Comparison of ENCODE assay signal across 17 cellular contexts in the genomic region with DNA sequence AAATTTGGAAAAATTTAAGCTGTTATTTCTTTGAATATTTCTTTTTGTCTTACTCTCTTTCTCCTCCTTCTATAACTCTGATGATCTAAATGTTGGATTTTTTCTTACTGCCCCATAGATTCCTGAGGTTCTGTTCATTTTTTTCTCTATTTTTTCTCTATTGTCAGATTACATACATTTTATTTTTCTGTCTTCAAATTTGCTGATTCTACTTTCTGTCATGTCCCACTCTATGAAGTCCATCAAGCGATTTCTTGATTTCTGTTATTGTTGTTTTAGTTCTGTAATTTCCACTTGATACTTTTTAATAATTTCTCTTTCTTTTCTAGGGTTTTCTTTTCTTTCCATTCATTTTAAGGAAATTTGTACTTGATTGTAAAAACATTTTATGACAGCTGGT.
"Had no signal": no experiment of that assay in that cellular context is flagged by ENCODE, and none has a peak within 500 bp of the region (broad histone marks: within the 10 kb centered on the region; RNA-seq: fewer than 3 reads in every experiment).

No MANE protein-coding gene starts in this region.

- H3K4me3 ChIP-seq: coronary artery, dorsolateral prefrontal cortex, esophagus muscularis mucosa, gastroesophageal sphincter, heart left ventricle, hepatocyte, left lung, lung had no signal

- H3K27ac ChIP-seq: coronary artery, foreskin keratinocyte, heart left ventricle, hepatocyte, left lung had no signal

- H3K4me1 ChIP-seq: heart left ventricle, left lung had no signal

- H3K4me2 ChIP-seq: hepatocyte had no signal

- H3K9me3 ChIP-seq: esophagus muscularis mucosa, gastroesophageal sphincter, heart left ventricle, left lung had no signal

- H3K27me3 ChIP-seq: dorsolateral prefrontal cortex, esophagus muscularis mucosa, foreskin keratinocyte, gastroesophageal sphincter, heart left ventricle, hepatocyte, left lung had no signal

- H2AFZ ChIP-seq: hepatocyte had no signal

- H3K36me3 ChIP-seq: esophagus muscularis mucosa, gastroesophageal sphincter, heart left ventricle, left lung had no signal

- DNase-seq: dermis blood vessel endothelial cell; dorsolateral prefrontal cortex; effector CD4-positive, alpha-beta T cell; effector memory CD4-positive, alpha-beta T cell; heart left ventricle; hypothalamus; left cardiac atrium; left lung; left ventricle myocardium superior; mammary epithelial cell; midbrain had no signal

- H3K79me2 ChIP-seq: hepatocyte had no signal
